ENCODE assay signal across 8 cellular contexts in the genomic region with DNA sequence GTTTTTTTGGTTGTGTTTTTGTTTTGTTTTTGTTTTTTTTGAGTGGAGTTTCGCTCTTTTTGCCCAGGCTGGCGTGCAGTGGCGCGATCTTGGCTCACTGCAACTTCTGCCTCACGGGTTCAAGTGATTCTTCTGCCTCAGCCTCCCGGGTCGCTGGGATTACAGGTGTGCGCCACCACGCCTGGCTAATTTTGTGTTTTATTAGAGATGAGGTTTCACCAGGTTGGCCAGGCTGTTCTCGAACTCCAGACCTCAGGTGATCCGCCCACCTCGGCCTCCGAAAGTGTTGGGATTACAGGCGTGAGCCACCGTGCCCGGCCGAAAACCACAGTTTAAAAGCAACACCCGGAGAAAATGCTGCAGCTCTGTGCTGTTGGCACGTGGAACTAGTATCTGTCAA. TPM values are rescaled to one million over a fixed set of nuclear protein-coding genes. Genes with fewer than 3 reads are reported as not detected.
A peak's percentile ranks its signal among the peaks of the same experiment; 100 is the strongest.
DNase-seq lines count a peak whose midpoint lies in the region; ATAC-seq and TF ChIP-seq lines count a peak whose summit lies in the region.
"Not testable (repeated sequence)": the region's sequence is repeated elsewhere in the genome, so short reads cannot be mapped to it uniquely, and the experiment has no call there.

No MANE protein-coding gene starts in this region.

- not testable (repeated sequence) for H2AFZ ChIP-seq in DND-41 (ENCODE audit: low read depth, low read length)

- peaks cover 58% of the 10 kb centered on the region for H3K79me2 ChIP-seq in DND-41 (ENCODE audit: insufficient read depth, low read length)

- peak overlapping the region; percentile 60 for H3K4me2 ChIP-seq in DND-41 (ENCODE audit: insufficient read depth, low read length)

- H4K20me1 ChIP-seq in DND-41 (ENCODE audit: insufficient read depth, low read length) = peaks cover 12% of the 10 kb centered on the region; the same call in 1 of the 2 replicates

- not testable (repeated sequence) for TF ChIP-seq CTCF in DND-41 (IDR thresholded peaks at IDR 0.05; ENCODE audit: borderline replicate concordance, extremely low read depth, low read length, poor library complexity, severe bottlenecking); dorsolateral prefrontal cortex (IDR thresholded peaks at IDR 0.05 in 54 of 56, conservative IDR thresholded peaks at IDR 0.05 in 2 of 56; ENCODE audit: low read depth in 1 of 56, partially characterized antibody in 56 of 56); left ventricle myocardium inferior (IDR thresholded peaks at IDR 0.05; ENCODE audit: borderline replicate concordance); vagina (IDR thresholded peaks at IDR 0.05)

- peak overlapping the region; percentile 81 for H3K9ac ChIP-seq in DND-41 (ENCODE audit: low read depth, low read length)

- intact Hi-C loops in dorsolateral prefrontal cortex (cut with DNase I) = loop anchor here (5.0 kb wide), 2 partner anchors 655 to 720 kb away; a partner anchor contains a TSS
- intact Hi-C loops in left ventricle myocardium inferior (cut with micrococcal nuclease); vagina (cut with DNase I): not testable (repeated sequence)

- H3K36me3 ChIP-seq in DND-41 (ENCODE audit: insufficient read depth, low read length) = peaks cover 24% of the 10 kb centered on the region
- H3K36me3 ChIP-seq in MG63 = peaks cover 53% of the 10 kb centered on the region
- not testable (repeated sequence) for H3K36me3 ChIP-seq in left ventricle myocardium inferior; muscle layer of duodenum (ENCODE audit: control insufficient read depth in 1 of 2, insufficient read depth in 2 of 2, low read length in 2 of 2); vagina

- peak overlapping the region; percentile 95 for H3K27ac ChIP-seq in DND-41 (ENCODE audit: low read length)
- H3K27ac ChIP-seq in dorsolateral prefrontal cortex = peak overlapping the region in 1 of 59 donors; percentile 93
- peak overlapping the region; percentile 93 for H3K27ac ChIP-seq in left ventricle myocardium inferior (replicated peaks)
- peak overlapping the region; percentile 92 for H3K27ac ChIP-seq in muscle layer of duodenum (ENCODE audit: low read length)
- H3K27ac ChIP-seq in skin epidermis = peak overlapping the region in 15 of 21 experiments; percentile 36 to 99 (median 96)
- H3K27ac ChIP-seq in vagina = not testable (repeated sequence)

- H3K27me3 ChIP-seq in DND-41 (ENCODE audit: insufficient read depth, low read length, poor library complexity); MG63; dorsolateral prefrontal cortex; left ventricle myocardium inferior (ENCODE audit: low read depth); muscle layer of duodenum (ENCODE audit: low read depth, low read length); vagina: not testable (repeated sequence)

- not testable (repeated sequence) for DNase-seq in DND-41; MG63; dorsolateral prefrontal cortex; left ventricle myocardium inferior; vagina (ENCODE audit: extremely low spot score in 2 of 2)
- DNase-seq in activated CD4-positive, alpha-beta T cell treated with anti-CD3 and anti-CD28 coated beads, Interleukin-2, amount 50 U/mL, for 48 hours = peak; percentile 36 to 55

- peak overlapping the region; percentile 68 to 79 for H3K4me3 ChIP-seq in DND-41 (ENCODE audit: low read depth in 1 of 2, low read length in 2 of 2)
- peak overlapping the region; percentile 95 for H3K4me3 ChIP-seq in MG63
- H3K4me3 ChIP-seq in dorsolateral prefrontal cortex = peak overlapping the region in 55 of 59 donors; percentile 55 to 97 (median 85)
- peak overlapping the region; percentile 92 for H3K4me3 ChIP-seq in left ventricle myocardium inferior
- H3K4me3 ChIP-seq in muscle layer of duodenum (ENCODE audit: low read depth in 1 of 2, low read length in 2 of 2) = peak overlapping the region; percentile 88 to 98
- peak overlapping the region in 6 of 7 experiments; percentile 59 to 83 (median 74) for H3K4me3 ChIP-seq in skin epidermis
- peak overlapping the region; percentile 68 for H3K4me3 ChIP-seq in vagina

- H3K4me1 ChIP-seq in DND-41 (ENCODE audit: insufficient read depth, low read length) (peaks cover 77% of the 10 kb centered on the region), left ventricle myocardium inferior (peaks cover 65% of the 10 kb centered on the region), muscle layer of duodenum (ENCODE audit: control insufficient read depth in 1 of 2, insufficient read depth in 2 of 2, low read length in 2 of 2) (peaks cover 0 to 30% of the 10 kb centered on the region in 2 donors), vagina (peaks cover 46% of the 10 kb centered on the region)

- TF ChIP-seq POLR2A in vagina (IDR thresholded peaks at IDR 0.05) = not testable (repeated sequence)

- ATAC-seq in DND-41 (ENCODE audit: insufficient read depth, low read depth) = not testable (repeated sequence)

- H3K9me3 ChIP-seq in DND-41 (ENCODE audit: insufficient read depth, low read length, severe bottlenecking); MG63; left ventricle myocardium inferior (replicated peaks); muscle layer of duodenum (ENCODE audit: control insufficient read depth in 1 of 2, low read length in 2 of 2); vagina: not testable (repeated sequence)

RNA-seq across cellular contexts. Expression of a gene that starts 1.2 kb away (rescaled TPM):
- total RNA-seq in MG63 (2014; rRNA removed; shearing (Covaris generic); ENCODE audit: low replicate concordance) = 6.6 and 7.2 TPM in 2 replicates
- total RNA-seq in dorsolateral prefrontal cortex (100 to 1,000 TPM in 47 of 120 experiments, 10 to 100 TPM in 73; 56.3 to 151 (median 97.1) TPM), left ventricle myocardium inferior (29.3 TPM), vagina (90.1 TPM)

RNA-seq across cellular contexts. Expression of a gene that starts 22.8 kb away (rescaled TPM):
- total RNA-seq in MG63 (2014; rRNA removed; shearing (Covaris generic); ENCODE audit: low replicate concordance) = 2.8 and 3.4 TPM in 2 replicates
- total RNA-seq in dorsolateral prefrontal cortex (100 to 1,000 TPM in 8 of 120 experiments, 10 to 100 TPM in 112; 38.4 to 188 (median 62.6) TPM), left ventricle myocardium inferior (18.5 TPM), vagina (52.1 TPM)
